Comparison of ENCODE assay signal across 1 cellular context in genomic region chr2:189762551-189763298, GRCh38.
TF ChIP-seq lines count a peak whose summit lies in the region.

TSS of gene OSGEPL1 (minus strand) at chr2:189762792. CDS start at chr2:189761640, 1,152 bp downstream.

TF ChIP-seq in HepG2, 621 proteins besides CTCF, POLR2A, EP300 and RAD21 (continued from another document and continues in another):
- TF ChIP-seq NFIC (IDR thresholded peaks at IDR 0.05; ENCODE audit: low read length) (0 out of 2 replicates have a peak, but pooled peaks have one; percentile 38), SP140L (CRISPR knock-in tag; IDR thresholded peaks at IDR 0.05; ENCODE audit: borderline replicate concordance) (no peak; the same call in 1 of the 2 replicates), SNAPC2 (CRISPR knock-in tag; IDR thresholded peaks at IDR 0.05) (peak; percentile 91; the same call in 1 of the 2 replicates), KLF16 (CRISPR knock-in tag; IDR thresholded peaks at IDR 0.05) (peak in 1 of 2 experiments; percentile 86; a peak in 2 of 4 replicates), ZNF446 (CRISPR knock-in tag; IDR thresholded peaks at IDR 0.05) (no peak), MXD4 (CRISPR knock-in tag; IDR thresholded peaks at IDR 0.05) (peak; percentile 93), ATF2 (CRISPR knock-in tag; IDR thresholded peaks at IDR 0.05) (peak; percentile 95), ZNF619 (CRISPR knock-in tag; IDR thresholded peaks at IDR 0.05) (peak; percentile 94), ZNF589 (CRISPR knock-in tag; conservative IDR thresholded peaks at IDR 0.05) (peak; percentile 85; the same call in 1 of the 2 replicates), ZNF121 (CRISPR knock-in tag; IDR thresholded peaks at IDR 0.05) (no peak), ZNF138 (CRISPR knock-in tag; IDR thresholded peaks at IDR 0.05; ENCODE audit: low read depth) (0 out of 2 replicates have a peak, but pooled peaks have one; percentile 58), MTF2 (CRISPR knock-in tag; IDR thresholded peaks at IDR 0.05; ENCODE audit: borderline replicate concordance) (no peak; the same call in 1 of the 2 replicates), ARNT2 (CRISPR knock-in tag; IDR thresholded peaks at IDR 0.05; ENCODE audit: low read depth) (peak; percentile 85; the same call in 1 of the 2 replicates), HMGXB4 (CRISPR knock-in tag; IDR thresholded peaks at IDR 0.05; ENCODE audit: borderline replicate concordance in 1 of 2, low read depth in 1 of 2) (peak; percentile 96 to 99), MYC (CRISPR knock-in tag; IDR thresholded peaks at IDR 0.05; ENCODE audit: borderline replicate concordance) (peak; percentile 84; the same call in 1 of the 2 replicates), MEIS1 (CRISPR knock-in tag; IDR thresholded peaks at IDR 0.05; ENCODE audit: borderline replicate concordance) (no peak; the same call in none of the 2 replicates), ZNF432 (CRISPR knock-in tag; IDR thresholded peaks at IDR 0.05; ENCODE audit: borderline replicate concordance) (no peak), NR2F2 (IDR thresholded peaks at IDR 0.05; ENCODE audit: borderline replicate concordance, low read depth) (no peak), CEBPB (IDR thresholded peaks at IDR 0.05; ENCODE audit: borderline replicate concordance, low read depth, low read length) (no peak), ZNF567 (CRISPR knock-in tag; IDR thresholded peaks at IDR 0.05; ENCODE audit: borderline replicate concordance) (no peak), ATF6 (CRISPR knock-in tag; conservative IDR thresholded peaks at IDR 0.05) (no peak; the same call in 1 of the 2 replicates), ZNF572 (CRISPR knock-in tag; IDR thresholded peaks at IDR 0.05) (no peak; the same call in 1 of the 2 replicates), SNAI1 (CRISPR knock-in tag; IDR thresholded peaks at IDR 0.05; ENCODE audit: borderline replicate concordance) (no peak), EED (CRISPR knock-in tag; IDR thresholded peaks at IDR 0.05) (peak; percentile 96), SP1 (IDR thresholded peaks at IDR 0.05) (no peak), SP1 (CRISPR knock-in tag; IDR thresholded peaks at IDR 0.05) (no peak; the same call in 1 of the 2 replicates), BCL6 (CRISPR knock-in tag; IDR thresholded peaks at IDR 0.05) (peak; percentile 10; the same call in 1 of the 2 replicates), ZSCAN20 (CRISPR knock-in tag; IDR thresholded peaks at IDR 0.05; ENCODE audit: borderline replicate concordance) (no peak), NFRKB (IDR thresholded peaks at IDR 0.05) (no peak), KDM3A (CRISPR knock-in tag; IDR thresholded peaks at IDR 0.05; ENCODE audit: low read depth) (0 out of 2 replicates have a peak, but pooled peaks have one; percentile 28), POLR2G (IDR thresholded peaks at IDR 0.05; ENCODE audit: low read depth, low read length) (peak; percentile 99), NBN (conservative IDR thresholded peaks at IDR 0.05) (no peak), ZFP36L1 (CRISPR knock-in tag; IDR thresholded peaks at IDR 0.05) (no peak), SCMH1 (CRISPR knock-in tag; IDR thresholded peaks at IDR 0.05; ENCODE audit: borderline replicate concordance) (no peak), SALL1 (CRISPR knock-in tag; IDR thresholded peaks at IDR 0.05) (peak; percentile 94), ZBTB7A (CRISPR knock-in tag; IDR thresholded peaks at IDR 0.05) (no peak), ELF3 (CRISPR knock-in tag; IDR thresholded peaks at IDR 0.05) (peak; percentile 54; the same call in 1 of the 2 replicates), ZNF597 (CRISPR knock-in tag; IDR thresholded peaks at IDR 0.05) (no peak), ZNF510 (CRISPR knock-in tag; IDR thresholded peaks at IDR 0.05; ENCODE audit: low read depth) (no peak), RFXANK (CRISPR knock-in tag; IDR thresholded peaks at IDR 0.05) (no peak), ISX (CRISPR knock-in tag; conservative IDR thresholded peaks at IDR 0.05) (no peak), KMT2B (CRISPR knock-in tag; IDR thresholded peaks at IDR 0.05) (peak; percentile 98), DR1 (CRISPR knock-in tag; IDR thresholded peaks at IDR 0.05) (peak; percentile 66), TMF1 (CRISPR knock-in tag; IDR thresholded peaks at IDR 0.05; ENCODE audit: low read depth) (no peak; the same call in 1 of the 2 replicates), ZNF609 (CRISPR knock-in tag; IDR thresholded peaks at IDR 0.05; ENCODE audit: borderline replicate concordance) (no peak; the same call in 1 of the 2 replicates), PTBP1 (IDR thresholded peaks at IDR 0.05; ENCODE audit: low read depth, low read length, poor library complexity, severe bottlenecking) (no peak), ZBTB37 (CRISPR knock-in tag; IDR thresholded peaks at IDR 0.05) (no peak), ZBTB8A (CRISPR knock-in tag; IDR thresholded peaks at IDR 0.05; ENCODE audit: borderline replicate concordance, low read depth) (no peak)
- TF ChIP-seq, protein P1, sequence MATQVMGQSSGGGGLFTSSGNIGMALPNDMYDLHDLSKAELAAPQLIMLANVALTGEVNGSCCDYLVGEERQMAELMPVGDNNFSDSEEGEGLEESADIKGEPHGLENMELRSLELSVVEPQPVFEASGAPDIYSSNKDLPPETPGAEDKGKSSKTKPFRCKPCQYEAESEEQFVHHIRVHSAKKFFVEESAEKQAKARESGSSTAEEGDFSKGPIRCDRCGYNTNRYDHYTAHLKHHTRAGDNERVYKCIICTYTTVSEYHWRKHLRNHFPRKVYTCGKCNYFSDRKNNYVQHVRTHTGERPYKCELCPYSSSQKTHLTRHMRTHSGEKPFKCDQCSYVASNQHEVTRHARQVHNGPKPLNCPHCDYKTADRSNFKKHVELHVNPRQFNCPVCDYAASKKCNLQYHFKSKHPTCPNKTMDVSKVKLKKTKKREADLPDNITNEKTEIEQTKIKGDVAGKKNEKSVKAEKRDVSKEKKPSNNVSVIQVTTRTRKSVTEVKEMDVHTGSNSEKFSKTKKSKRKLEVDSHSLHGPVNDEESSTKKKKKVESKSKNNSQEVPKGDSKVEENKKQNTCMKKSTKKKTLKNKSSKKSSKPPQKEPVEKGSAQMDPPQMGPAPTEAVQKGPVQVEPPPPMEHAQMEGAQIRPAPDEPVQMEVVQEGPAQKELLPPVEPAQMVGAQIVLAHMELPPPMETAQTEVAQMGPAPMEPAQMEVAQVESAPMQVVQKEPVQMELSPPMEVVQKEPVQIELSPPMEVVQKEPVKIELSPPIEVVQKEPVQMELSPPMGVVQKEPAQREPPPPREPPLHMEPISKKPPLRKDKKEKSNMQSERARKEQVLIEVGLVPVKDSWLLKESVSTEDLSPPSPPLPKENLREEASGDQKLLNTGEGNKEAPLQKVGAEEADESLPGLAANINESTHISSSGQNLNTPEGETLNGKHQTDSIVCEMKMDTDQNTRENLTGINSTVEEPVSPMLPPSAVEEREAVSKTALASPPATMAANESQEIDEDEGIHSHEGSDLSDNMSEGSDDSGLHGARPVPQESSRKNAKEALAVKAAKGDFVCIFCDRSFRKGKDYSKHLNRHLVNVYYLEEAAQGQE (IDR thresholded peaks at IDR 0.05; ENCODE audit: borderline replicate concordance in 1 of 2, low read depth in 1 of 2, low read length in 2 of 2) = peak in 1 of 2 experiments; percentile 52; a peak in 1 of 4 replicates
- TF ChIP-seq, protein P2, sequence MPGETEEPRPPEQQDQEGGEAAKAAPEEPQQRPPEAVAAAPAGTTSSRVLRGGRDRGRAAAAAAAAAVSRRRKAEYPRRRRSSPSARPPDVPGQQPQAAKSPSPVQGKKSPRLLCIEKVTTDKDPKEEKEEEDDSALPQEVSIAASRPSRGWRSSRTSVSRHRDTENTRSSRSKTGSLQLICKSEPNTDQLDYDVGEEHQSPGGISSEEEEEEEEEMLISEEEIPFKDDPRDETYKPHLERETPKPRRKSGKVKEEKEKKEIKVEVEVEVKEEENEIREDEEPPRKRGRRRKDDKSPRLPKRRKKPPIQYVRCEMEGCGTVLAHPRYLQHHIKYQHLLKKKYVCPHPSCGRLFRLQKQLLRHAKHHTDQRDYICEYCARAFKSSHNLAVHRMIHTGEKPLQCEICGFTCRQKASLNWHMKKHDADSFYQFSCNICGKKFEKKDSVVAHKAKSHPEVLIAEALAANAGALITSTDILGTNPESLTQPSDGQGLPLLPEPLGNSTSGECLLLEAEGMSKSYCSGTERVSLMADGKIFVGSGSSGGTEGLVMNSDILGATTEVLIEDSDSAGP (CRISPR knock-in tag; IDR thresholded peaks at IDR 0.05; ENCODE audit: borderline replicate concordance) = peak; percentile 88
